8 cellular contexts compared by ENCODE assay signal in the genomic region with DNA sequence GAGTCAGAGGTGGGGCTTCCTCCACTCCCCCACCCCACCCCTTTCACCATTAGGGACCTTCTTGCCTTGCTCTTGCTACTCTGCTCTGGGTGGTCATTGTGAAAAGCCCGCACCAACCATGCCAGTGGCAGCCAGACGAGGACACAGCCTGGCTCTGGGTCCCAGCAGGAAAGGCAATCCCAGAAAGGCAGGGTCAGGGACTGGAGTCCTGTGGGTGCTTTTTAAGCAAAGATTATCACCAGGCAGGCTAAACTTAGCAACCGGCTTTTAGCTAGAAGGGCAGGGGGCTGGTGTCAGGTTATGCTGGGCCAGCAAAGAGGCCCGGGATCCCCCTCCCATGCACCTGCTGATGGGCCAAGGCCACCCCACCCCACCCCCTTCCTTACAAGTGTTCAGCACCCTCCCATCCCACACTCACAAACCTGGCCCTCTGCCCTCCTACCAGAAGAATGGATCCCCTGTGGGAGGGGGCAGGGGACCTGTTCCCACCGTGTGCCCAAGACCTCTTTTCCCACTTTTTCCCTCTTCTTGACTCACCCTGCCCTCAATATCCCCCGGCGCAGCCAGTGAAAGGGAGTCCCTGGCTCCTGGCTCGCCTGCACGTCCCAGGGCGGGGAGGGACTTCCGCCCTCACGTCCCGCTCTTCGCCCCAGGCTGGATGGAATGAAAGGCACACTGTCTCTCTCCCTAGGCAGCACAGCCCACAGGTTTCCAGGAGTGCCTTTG. TPM values are rescaled to one million over a fixed set of nuclear protein-coding genes. Genes with fewer than 3 reads are reported as not detected.
DNase-seq lines count a peak whose midpoint lies in the region; ATAC-seq and TF ChIP-seq lines count a peak whose summit lies in the region.

No MANE protein-coding gene starts in this region.

- WGBS in mesenchymal stem cell: under 1% methylated on average over 14 of the region's 14 CpGs

- H3K36me3 Mint-ChIP-seq in activated B cell treated with CpG ODN at 0.5 μM for 24 hours (ENCODE audit: low read depth): peaks cover 56% of the 10 kb centered on the region

- peak overlapping the region; percentile 83 to 85 for H3K18ac ChIP-seq in mesenchymal stem cell (ENCODE audit: low read depth in 1 of 2, low read length in 2 of 2)

- ATAC-seq in activated B cell treated with CpG ODN at 0.5 μM for 24 hours (ENCODE audit: low read depth): no peak

- peaks cover 30 to 79% of the 10 kb centered on the region in 2 experiments for H3K36me3 ChIP-seq in HEK293 (ENCODE audit: control insufficient read depth in 2 of 2, insufficient read depth in 1 of 2, low read length in 2 of 2)
- peaks cover 54 to 58% of the 10 kb centered on the region in 2 experiments for H3K36me3 ChIP-seq in mesenchymal stem cell (ENCODE audit: control insufficient read depth in 1 of 2, insufficient read depth in 2 of 2, low read depth in 1 of 2, low read length in 2 of 2)
- H3K36me3 ChIP-seq in stomach smooth muscle (ENCODE audit: control insufficient read depth in 2 of 2, insufficient read depth in 2 of 2, low read length in 2 of 2): peaks cover 37 to 43% of the 10 kb centered on the region in 2 donors

- H3K4me3 Mint-ChIP-seq in activated B cell treated with CpG ODN at 0.5 μM for 24 hours: peak overlapping the region; percentile 94

- H3K9me3 ChIP-seq in HEK293 (ENCODE audit: control insufficient read depth, insufficient read depth, low read depth, low read length): no peaks in the 10 kb centered on the region
- no peaks in the 10 kb centered on the region for H3K9me3 ChIP-seq in mesenchymal stem cell (ENCODE audit: control insufficient read depth, low read length)
- H3K9me3 ChIP-seq in stomach smooth muscle (ENCODE audit: control insufficient read depth in 2 of 2, low read length in 2 of 2): no peaks in the 10 kb centered on the region

- TF ChIP-seq CTCF in HEK293 (tag by site-specific recombination; IDR thresholded peaks at IDR 0.05): no peak
- no peak for TF ChIP-seq CTCF in activated B cell treated with CpG ODN at 0.5 μM for 24 hours (IDR thresholded peaks at IDR 0.05)

- peak; percentile 49 for DNase-seq in NCI-H2196 (lab: John Stamatoyannopoulos, UW; ENCODE audit: unreplicated experiment)
- DNase-seq in NCI-H2196 treated with DMSO at 0.1 percent for 48 hours (lab: John Stamatoyannopoulos, UW; ENCODE audit: unreplicated experiment): no peak
- peak; percentile 95 for DNase-seq in NCI-H146 (lab: John Stamatoyannopoulos, UW)
- no peak for DNase-seq in activated B cell treated with CpG ODN at 0.5 μM for 24 hours
- DNase-seq in epidermal melanocyte (ENCODE audit: insufficient read length, low spot score): peak; percentile 82
- DNase-seq in mesenchymal stem cell: peak; percentile 90

- CTCF ChIA-PET in HEK293 (lab: Yijun Ruan, JAX): interaction anchor here (1.6 kb wide), 1 partner anchor 207 kb away, joined by 6 read pairs; no protein-coding TSS in a partner anchor
- CTCF ChIA-PET in activated B cell treated with CpG ODN at 0.5 μM for 24 hours (lab: Charles Lee): interaction anchor here (0.6 to 1.0 kb wide), 3 partner anchors 18 to 109 kb away, joined by 3 to 4 read pairs (median 3); no protein-coding TSS in a partner anchor

- peak overlapping the region in 1 of 2 experiments; percentile 16 for H3K23ac ChIP-seq in mesenchymal stem cell (ENCODE audit: low read length in 2 of 2)

- H2BK5ac ChIP-seq in mesenchymal stem cell (ENCODE audit: low read depth, low read length, poor library complexity, severe bottlenecking): peak overlapping the region; percentile 66

- H3K9ac ChIP-seq in mesenchymal stem cell (ENCODE audit: low read length) (peak overlapping the region; percentile 96), stomach smooth muscle (ENCODE audit: low read length in 2 of 2) (peak overlapping the region; percentile 79 to 93)

- peak overlapping the region; percentile 93 to 96 for H2BK12ac ChIP-seq in mesenchymal stem cell (ENCODE audit: low read length in 2 of 2)

- peak overlapping the region; percentile 73 for H3K4me3 ChIP-seq in HEK293 (ENCODE audit: low read depth, low read length)
- peak overlapping the region; percentile 38 to 98 for H3K4me3 ChIP-seq in mesenchymal stem cell (ENCODE audit: insufficient read depth in 1 of 2, low read depth in 1 of 2, low read length in 2 of 2)
- H3K4me3 ChIP-seq in stomach smooth muscle (ENCODE audit: low read length in 2 of 2): peak overlapping the region; percentile 80 to 92

- peak overlapping the region; percentile 93 for H3K27ac ChIP-seq in HEK293 (ENCODE audit: extremely low read depth, low read depth, low read length)
- H3K27ac ChIP-seq in mesenchymal stem cell (ENCODE audit: low read length, poor library complexity, severe bottlenecking): peak overlapping the region; percentile 97
- peak overlapping the region; percentile 93 for H3K27ac ChIP-seq in stomach smooth muscle (ENCODE audit: low read length)

- H3K4me1 ChIP-seq in HEK293 (ENCODE audit: control insufficient read depth, insufficient read depth, low read length): peaks cover 12% of the 10 kb centered on the region
- H3K4me1 ChIP-seq in mesenchymal stem cell (ENCODE audit: control insufficient read depth, insufficient read depth, low read depth, low read length): peaks cover 34% of the 10 kb centered on the region
- H3K4me1 ChIP-seq in stomach smooth muscle (ENCODE audit: control insufficient read depth, insufficient read depth, low read length): peaks cover 52% of the 10 kb centered on the region

- H3K4me2 ChIP-seq in mesenchymal stem cell (ENCODE audit: low read length, poor library complexity, severe bottlenecking): peak overlapping the region; percentile 69

- H4K91ac ChIP-seq in mesenchymal stem cell (ENCODE audit: low read length): peak overlapping the region; percentile 96

- no peaks in the 10 kb centered on the region for H3K27me3 Mint-ChIP-seq in activated B cell treated with CpG ODN at 0.5 μM for 24 hours

- H2AK5ac ChIP-seq in mesenchymal stem cell (ENCODE audit: low read length, severe bottlenecking): peak overlapping the region; percentile 46

- no peaks in the 10 kb centered on the region for H3K9me3 Mint-ChIP-seq in activated B cell treated with CpG ODN at 0.5 μM for 24 hours

- peaks cover 13% of the 10 kb centered on the region for H3K79me1 ChIP-seq in mesenchymal stem cell (replicated peaks; ENCODE audit: low read length, poor library complexity, severe bottlenecking)

- H2AFZ ChIP-seq in mesenchymal stem cell (ENCODE audit: low read depth, low read length): peak overlapping the region; percentile 66

- peak overlapping the region; percentile 76 for H2BK15ac ChIP-seq in mesenchymal stem cell (ENCODE audit: low read depth, poor library complexity, severe bottlenecking)

- H3K14ac ChIP-seq in mesenchymal stem cell (ENCODE audit: low read length in 2 of 2): peak overlapping the region in 1 of 2 experiments; percentile 68

- POLR2A ChIA-PET in HEK293 (lab: Yijun Ruan, JAX) (interaction anchor here (0.9 to 4.7 kb wide), 8 partner anchors 10 to 318 kb away, joined by 3 to 24 read pairs (median 5); a partner anchor contains a TSS), activated B cell treated with CpG ODN at 0.5 μM for 24 hours (lab: Charles Lee) (interaction anchor here (0.8 to 1.8 kb wide), 9 partner anchors 40 to 191 kb away, joined by 3 to 11 read pairs (median 3); a partner anchor contains a TSS)

- H2BK120ac ChIP-seq in mesenchymal stem cell (ENCODE audit: low read depth, low read length): peak overlapping the region; percentile 89

- no peaks in the 10 kb centered on the region for H3K27me3 ChIP-seq in mesenchymal stem cell (ENCODE audit: control insufficient read depth in 1 of 2, insufficient read depth in 1 of 2, low read length in 2 of 2)
- no peaks in the 10 kb centered on the region for H3K27me3 ChIP-seq in stomach smooth muscle (ENCODE audit: control insufficient read depth in 1 of 2, insufficient read depth in 2 of 2, low read length in 2 of 2)

- peaks cover 47% of the 10 kb centered on the region for H3K4me1 Mint-ChIP-seq in activated B cell treated with CpG ODN at 0.5 μM for 24 hours

- H3K27ac Mint-ChIP-seq in activated B cell treated with CpG ODN at 0.5 μM for 24 hours: peak overlapping the region; percentile 83

- peak overlapping the region; percentile 67 for H4K8ac ChIP-seq in mesenchymal stem cell (ENCODE audit: low read length)

- H3K4ac ChIP-seq in mesenchymal stem cell (ENCODE audit: low read depth in 1 of 2, low read length in 2 of 2): peak overlapping the region; percentile 61 to 98

- intact Hi-C loops in activated B cell treated with CpG ODN at 0.5 μM for 24 hours (cut with micrococcal nuclease): no loop called here

TF ChIP-seq in HEK293, 187 proteins besides CTCF, POLR2A, EP300 and RAD21 (continues in another document):
- TF ChIP-seq, protein P1, sequence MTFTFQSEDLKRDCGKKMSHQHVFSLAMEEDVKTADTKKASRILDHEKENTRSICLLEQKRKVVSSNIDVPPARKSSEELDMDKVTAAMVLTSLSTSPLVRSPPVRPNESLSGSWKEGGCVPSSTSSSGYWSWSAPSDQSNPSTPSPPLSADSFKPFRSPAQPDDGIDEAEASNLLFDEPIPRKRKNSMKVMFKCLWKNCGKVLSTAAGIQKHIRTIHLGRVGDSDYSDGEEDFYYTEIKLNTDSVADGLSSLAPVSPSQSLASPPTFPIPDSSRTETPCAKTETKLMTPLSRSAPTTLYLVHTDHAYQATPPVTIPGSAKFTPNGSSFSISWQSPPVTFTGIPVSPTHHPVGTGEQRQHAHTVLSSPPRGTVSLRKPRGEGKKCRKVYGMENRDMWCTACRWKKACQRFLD (tag by site-specific recombination; IDR thresholded peaks at IDR 0.05): no peak

RNA-seq across cellular contexts. Expression of a gene that starts 1.2 kb away (rescaled TPM):
- 1,003 and 1,033 TPM in 2 replicates for total RNA-seq in activated B cell treated with CpG ODN at 0.5 μM for 24 hours
- 4,502 TPM for polyA plus RNA-seq in mesenchymal stem cell (2013, experiment 1 of 2)
- 4,557 TPM for polyA plus RNA-seq in mesenchymal stem cell (2013, experiment 2 of 2)

RNA-seq across cellular contexts. Expression of a gene that starts 22.8 kb away (rescaled TPM):
- 23.6 and 25.9 TPM in 2 replicates for total RNA-seq in activated B cell treated with CpG ODN at 0.5 μM for 24 hours
- 26.1 TPM for polyA plus RNA-seq in mesenchymal stem cell (2013, experiment 1 of 2)
- 25.6 TPM for polyA plus RNA-seq in mesenchymal stem cell (2013, experiment 2 of 2)

RNA-seq across cellular contexts. Expression of a gene that starts 35.0 kb away (rescaled TPM):
- total RNA-seq in activated B cell treated with CpG ODN at 0.5 μM for 24 hours: 114 and 121 TPM in 2 replicates
- polyA plus RNA-seq in mesenchymal stem cell (2013, experiment 1 of 2): 20.3 TPM
- 21.3 TPM for polyA plus RNA-seq in mesenchymal stem cell (2013, experiment 2 of 2)

RNA-seq across cellular contexts. Expression of a gene that starts 39.2 kb away (rescaled TPM):
- total RNA-seq in activated B cell treated with CpG ODN at 0.5 μM for 24 hours: 38.4 and 40.9 TPM in 2 replicates
- polyA plus RNA-seq in mesenchymal stem cell (2013, experiment 1 of 2): 11.7 TPM
- 11.1 TPM for polyA plus RNA-seq in mesenchymal stem cell (2013, experiment 2 of 2)

RNA-seq across cellular contexts. Expression of a gene that starts 40.0 kb away (rescaled TPM):
- total RNA-seq in activated B cell treated with CpG ODN at 0.5 μM for 24 hours: 130 and 145 TPM in 2 replicates
- 573 TPM for polyA plus RNA-seq in mesenchymal stem cell (2013, experiment 1 of 2)
- 577 TPM for polyA plus RNA-seq in mesenchymal stem cell (2013, experiment 2 of 2)

Comparison
In these comparisons a context has a peak if more than half of its experiments do, and no peak if none do; other contexts are left out.
1. DNase-seq: peak in NCI-H2196 (single experiment), NCI-H146 (single experiment), epidermal melanocyte (single experiment) and mesenchymal stem cell (single experiment); none in NCI-H2196 treated with DMSO at 0.1 percent for 48 hours (single experiment) and activated B cell treated with CpG ODN at 0.5 μM for 24 hours (single experiment).
2. Peak in every context shown above with its lines, with median percentiles within 50 percentile points of each other: H3K27ac ChIP-seq and H3K4me3 ChIP-seq.